Comparison of ENCODE assay signal across 8 cellular contexts in genomic region chr16:29678691-29679267, GRCh38. TPM values are rescaled to one million over a fixed set of nuclear protein-coding genes. Genes with fewer than 3 reads are reported as not detected.
DNase-seq lines count a peak whose midpoint lies in the region; ATAC-seq, FAIRE-seq and TF ChIP-seq lines count a peak whose summit lies in the region.

Gene QPRT (plus strand): TSS chr16:29679180. CDS start chr16:29679198, 18 bp downstream.

- no peak within 1 kb of the TSS for H3K4me3 ChIP-seq in A549
- H3K4me3 ChIP-seq in GM12875 (ENCODE audit: low read depth, low read length), result peak within 1 kb of the TSS; percentile 43
- H3K4me3 ChIP-seq in duodenal mucosa (ENCODE audit: low read depth in 1 of 2, low read length in 2 of 2), result peak within 1 kb of the TSS; percentile 75 to 83
- no peak within 1 kb of the TSS for H3K4me3 ChIP-seq in lung

- no peak for FAIRE-seq in A549 (lab: Jason Lieb, UNC)
- FAIRE-seq in RCC 7860 (lab: Jason Lieb, UNC), result no peak

- peaks cover 22% of the 10 kb centered on the region for H3K4me1 Mint-ChIP-seq in type B pancreatic cell (ENCODE audit: unreplicated experiment)

- peak in 1 of 2 experiments; percentile 21 for DNase-seq in A549 (ENCODE audit: low read depth in 1 of 2, low spot score in 1 of 2)
- DNase-seq in RCC 7860 (ENCODE audit: low spot score), result peak; percentile 41
- DNase-seq in lung (ENCODE audit: low spot score), result no peak
- DNase-seq in type B pancreatic cell (ENCODE audit: extremely low spot score, unreplicated experiment), result peak; percentile 88
- no peak for DNase-seq in T1000 (lab: John Stamatoyannopoulos, UW)

- no peak for TF ChIP-seq CTCF in A549 (IDR thresholded peaks at IDR 0.05)
- no peak for TF ChIP-seq CTCF in GM12875 (IDR thresholded peaks at IDR 0.05; ENCODE audit: borderline replicate concordance, insufficient read depth, low read depth, low read length)
- TF ChIP-seq CTCF in lung (IDR thresholded peaks at IDR 0.05; ENCODE audit: control extremely low read depth, extremely low read depth), result no peak
- TF ChIP-seq CTCF in type B pancreatic cell (conservative IDR thresholded peaks at IDR 0.05), result no peak

- peak within 1 kb of the TSS; percentile 96 for H3K27ac Mint-ChIP-seq in type B pancreatic cell

- TF ChIP-seq POLR2A in A549 (IDR thresholded peaks at IDR 0.05; ENCODE audit: low read length), result no peak

- H3K36me3 Mint-ChIP-seq in type B pancreatic cell, result peaks cover 10% of the 10 kb centered on the region

- H3K9me3 Mint-ChIP-seq in type B pancreatic cell, result no peaks in the 10 kb centered on the region

- CTCF ChIA-PET in A549 (lab: Yijun Ruan, JAX), result interaction anchor here (0.9 to 2.2 kb wide), 4 partner anchors 12 to 327 kb away, joined by 3 to 10 read pairs (median 4); no protein-coding TSS in a partner anchor

- H3K4me1 ChIP-seq in A549 (peaks cover 4% of the 10 kb centered on the region; the same call in 1 of the 3 replicates), duodenal mucosa (ENCODE audit: control insufficient read depth in 1 of 2, insufficient read depth in 2 of 2, low read length in 2 of 2) (peaks cover 15 to 18% of the 10 kb centered on the region in 2 donors), lung (ENCODE audit: control insufficient read depth in 2 of 2, insufficient read depth in 2 of 2, low read length in 2 of 2) (no peaks in the 10 kb centered on the region)

- H3K36me3 ChIP-seq in duodenal mucosa (ENCODE audit: control insufficient read depth in 1 of 2, insufficient read depth in 2 of 2, low read length in 2 of 2) (no peaks in the 10 kb centered on the region), lung (ENCODE audit: control insufficient read depth in 2 of 2, insufficient read depth in 2 of 2, low read length in 2 of 2) (no peaks in the 10 kb centered on the region)

- H3K4me3 Mint-ChIP-seq in type B pancreatic cell, result peak within 1 kb of the TSS; percentile 90

- H3K4me2 ChIP-seq in A549, result peak within 1 kb of the TSS; percentile 44

- no peaks in the 10 kb centered on the region for H3K27me3 Mint-ChIP-seq in type B pancreatic cell

- no peak for TF ChIP-seq RAD21 in A549 (conservative IDR thresholded peaks at IDR 0.05 in 1 of 2, IDR thresholded peaks at IDR 0.05 in 1 of 2)

- peak within 1 kb of the TSS; percentile 61 to 70 for H3K9ac ChIP-seq in duodenal mucosa (ENCODE audit: low read depth in 1 of 2, low read length in 2 of 2)

- no peak for TF ChIP-seq EP300 in A549 (IDR thresholded peaks at IDR 0.05)

- peak within 1 kb of the TSS in 1 of 2 experiments; percentile 73; a peak in 3 of 6 replicates for H3K27ac ChIP-seq in A549
- H3K27ac ChIP-seq in duodenal mucosa (ENCODE audit: low read depth, low read length), result peak within 1 kb of the TSS; percentile 70
- no peak within 1 kb of the TSS for H3K27ac ChIP-seq in lung (ENCODE audit: low read depth in 1 of 2, low read length in 1 of 2)

- H3K9me3 ChIP-seq in A549 (no peaks in the 10 kb centered on the region), duodenal mucosa (ENCODE audit: control insufficient read depth in 1 of 2, low read length in 2 of 2) (no peaks in the 10 kb centered on the region), lung (ENCODE audit: control insufficient read depth in 2 of 2, insufficient read depth in 1 of 2, low read length in 1 of 2) (no peaks in the 10 kb centered on the region)

- POLR2A ChIA-PET in A549 (lab: Yijun Ruan, JAX), result no interaction called here

- ATAC-seq in A549 (peak; percentile 60 to 76; a peak in 5 of 6 replicates), lung (ENCODE audit: insufficient read depth, low FRiP score) (peak; percentile 40), HG03571 (IDR thresholded peaks at IDR 0.05; ENCODE audit: unreplicated experiment) (no peak)

- H3K27me3 ChIP-seq in duodenal mucosa (ENCODE audit: control insufficient read depth in 1 of 2, insufficient read depth in 2 of 2, low read length in 2 of 2), result no peaks in the 10 kb centered on the region
- H3K27me3 ChIP-seq in lung (ENCODE audit: control insufficient read depth, insufficient read depth), result no peaks in the 10 kb centered on the region

- WGBS in A549 (ENCODE audit: missing lambda C conversion rate), result 65% methylated on average over 5 of the region's 5 CpGs
- 43 to 59% methylated on average over 5 of the region's 5 CpGs for WGBS in lung, 2 donors

TF ChIP-seq in A549, 52 proteins besides CTCF, POLR2A, EP300 and RAD21:
- TF ChIP-seq HOXA7 (CRISPR knock-in tag; IDR thresholded peaks at IDR 0.05), result no peak
- 0 out of 2 replicates have a peak, but pooled peaks have one; percentile 27 for TF ChIP-seq CHD4 (IDR thresholded peaks at IDR 0.05; ENCODE audit: borderline replicate concordance)
- TF ChIP-seq RFX5 (IDR thresholded peaks at IDR 0.05), result no peak
- TF ChIP-seq RARB (CRISPR knock-in tag; IDR thresholded peaks at IDR 0.05), result no peak
- no peak for TF ChIP-seq CBX8 (IDR thresholded peaks at IDR 0.05)

RNA-seq across cellular contexts. Expression of gene QPRT, which starts in this region (rescaled TPM):
- polyA plus RNA-seq in A549 (2011; rRNA removed), result 1.9 and 2.1 TPM in 2 replicates
- polyA plus RNA-seq in A549 (2012; cell fraction: cytosol; rRNA removed), result 0.95 and 1.7 TPM in 2 replicates
- polyA plus RNA-seq in A549 (2012; cell fraction: nucleus; rRNA removed), result 1.1 TPM in 2 replicates
- 1.4 to 2.2 TPM (median 1.7 TPM) in 3 replicates for polyA plus RNA-seq in A549 (2017; fragmentation: RNase III; extraction: RNeasy Plus Mini Kit Qiagen cat#74134 plus additional on column Dnase treatment)
- polyA minus RNA-seq in A549 (2011; rRNA and poly(A)+ RNA removed), result 1.8 and 2.1 TPM in 2 replicates
- 10 to 100 TPM; 22.0 to 23.1 TPM for total RNA-seq in lung
- 1 to 10 TPM; 8.7 to 9.6 TPM for polyA plus RNA-seq in lung
- 92.3 and 129 TPM in 2 replicates for total RNA-seq in type B pancreatic cell (ENCODE audit: low replicate concordance)

Comparison
In these comparisons a context has a peak if more than half of its experiments do, and no peak if none do; other contexts are left out.
1. DNase-seq: peak in RCC 7860 (single experiment) and type B pancreatic cell (single experiment); none in lung (single experiment) and T1000 (single experiment).
2. H3K4me3 ChIP-seq: peak in GM12875 (single experiment) and duodenal mucosa (2 of 2); none in A549 (single experiment) and lung (single experiment).